10 cellular contexts compared by ENCODE assay signal in genomic region chr6:6025736-6026135, GRCh38. TPM values are rescaled to one million over a fixed set of nuclear protein-coding genes. Genes with fewer than 3 reads are reported as not detected.
"Had no signal": no experiment of that assay in that cellular context is flagged by ENCODE, and none has a peak within 500 bp of the region (broad histone marks: within the 10 kb centered on the region; RNA-seq: fewer than 3 reads in every experiment).

No MANE protein-coding gene starts in this region.

- DNase-seq: GM23248, GOT3, H7, HFFc6, KBM-7 had no signal

- ATAC-seq: HCT116 had no signal

- H2AFZ ChIP-seq: GM23248 had no signal

- H3K27ac ChIP-seq: GM23248 had no signal

- H3K4me3 Mint-ChIP-seq: HFFc6, IgD-negative memory B cell had no signal

- FAIRE-seq: HTR-8/SVneo had no signal

- H3K9me3 ChIP-seq: HAP-1 had no signal

- H3K4me1 ChIP-seq: HAP-1 had no signal

- H3K27ac Mint-ChIP-seq: HFFc6 had no signal

- H3K4me1 Mint-ChIP-seq: IgD-negative memory B cell had no signal

- H3K4me3 ChIP-seq: GM23248, HAP-1 had no signal

- H3K36me3 ChIP-seq: HAP-1 had no signal

- H3K9ac ChIP-seq: GM23248 had no signal

RNA-seq across cellular contexts. Expression of gene NRN1, which starts 19.0 kb away (rescaled TPM):
- total RNA-seq: H7, HFFc6, HT-29 had no signal
